Comparison of ENCODE assay signal across 29 cellular contexts in genomic region chr9:7841831-7842230, GRCh38.
"Had no signal": no experiment of that assay in that cellular context is flagged by ENCODE, and none has a peak within 500 bp of the region (broad histone marks: within the 10 kb centered on the region; RNA-seq: fewer than 3 reads in every experiment).

No MANE protein-coding gene starts in this region.

- H3K4me3 ChIP-seq: adrenal gland had no signal

- H3K27me3 ChIP-seq: adrenal gland had no signal

- H3K9me3 ChIP-seq: adrenal gland had no signal

- DNase-seq: activated B cell treated with CpG ODN at 0.5 μM for 24 hours; activated CD4-positive, alpha-beta memory T cell treated with anti-CD3 and anti-CD28 coated beads for 36 hours; activated CD4-positive, alpha-beta T cell treated with anti-CD3 and anti-CD28 coated beads for 4 hours; activated CD4-positive, alpha-beta T cell treated with anti-CD3 and anti-CD28 coated beads, Interleukin-2, amount 10 ng/mL, durations not matched to agents 24 days and 14 days; activated CD4-positive, alpha-beta T cell treated with anti-CD3 and anti-CD28 coated beads, Interleukin-2, amount 50 U/mL, for 1 hour; activated CD4-positive, alpha-beta T cell treated with anti-CD3 and anti-CD28 coated beads, Interleukin-2, amount 50 U/mL, for 4 hours; activated CD4-positive, CD25-positive, alpha-beta regulatory T cell treated with anti-CD3 and anti-CD28 coated beads, Interleukin-2, amount 50 U/mL, for 72 hours; activated CD8-positive, alpha-beta memory T cell treated with anti-CD3 and anti-CD28 coated beads, Interleukin-2, amount 50 U/mL, for 4 hours; activated CD8-positive, alpha-beta T cell treated with anti-CD3 and anti-CD28 coated beads for 36 hours; activated effector memory CD4-positive, alpha-beta T cell treated with anti-CD3 and anti-CD28 coated beads, Interleukin-2, amount 50 U/mL, for 16 hours; activated gamma-delta T cell treated with Interleukin-2 at 50 U/mL for 16 hours; activated naive CD4-positive, alpha-beta T cell; activated naive CD4-positive, alpha-beta T cell treated with anti-CD3 and anti-CD28 coated beads for 36 hours; activated naive CD4-positive, alpha-beta T cell treated with anti-CD3 and anti-CD28 coated beads, Interleukin-2, amount 50 U/mL, for 16 hours; activated naive CD8-positive, alpha-beta T cell treated with anti-CD3 and anti-CD28 coated beads for 36 hours; activated T-cell treated with anti-CD3 and anti-CD28 coated beads for 4 hours; activated T-cell treated with anti-CD3 and anti-CD28 coated beads, Interleukin-2, amount 50 U/mL, for 1 hour; activated T-cell treated with anti-CD3 and anti-CD28 coated beads, Interleukin-2, amount 50 U/mL, for 4 hours; activated T-cell treated with anti-CD3 and anti-CD28 coated beads, Interleukin-2, amount 50 U/mL, for 72 hours; adrenal gland; amniotic stem cell; aorta; central memory CD4-positive, alpha-beta T cell; T-helper 1 cell; T-helper 2 cell; T-helper 9 cell had no signal

- H3K4me1 ChIP-seq: adrenal gland had no signal

- H3K27ac ChIP-seq: adrenal gland, VCaP had no signal

- FAIRE-seq: colon, TTC549 had no signal

- H3K36me3 ChIP-seq: adrenal gland had no signal
